Comparison of ENCODE assay signal across 8 cellular contexts in the genomic region with DNA sequence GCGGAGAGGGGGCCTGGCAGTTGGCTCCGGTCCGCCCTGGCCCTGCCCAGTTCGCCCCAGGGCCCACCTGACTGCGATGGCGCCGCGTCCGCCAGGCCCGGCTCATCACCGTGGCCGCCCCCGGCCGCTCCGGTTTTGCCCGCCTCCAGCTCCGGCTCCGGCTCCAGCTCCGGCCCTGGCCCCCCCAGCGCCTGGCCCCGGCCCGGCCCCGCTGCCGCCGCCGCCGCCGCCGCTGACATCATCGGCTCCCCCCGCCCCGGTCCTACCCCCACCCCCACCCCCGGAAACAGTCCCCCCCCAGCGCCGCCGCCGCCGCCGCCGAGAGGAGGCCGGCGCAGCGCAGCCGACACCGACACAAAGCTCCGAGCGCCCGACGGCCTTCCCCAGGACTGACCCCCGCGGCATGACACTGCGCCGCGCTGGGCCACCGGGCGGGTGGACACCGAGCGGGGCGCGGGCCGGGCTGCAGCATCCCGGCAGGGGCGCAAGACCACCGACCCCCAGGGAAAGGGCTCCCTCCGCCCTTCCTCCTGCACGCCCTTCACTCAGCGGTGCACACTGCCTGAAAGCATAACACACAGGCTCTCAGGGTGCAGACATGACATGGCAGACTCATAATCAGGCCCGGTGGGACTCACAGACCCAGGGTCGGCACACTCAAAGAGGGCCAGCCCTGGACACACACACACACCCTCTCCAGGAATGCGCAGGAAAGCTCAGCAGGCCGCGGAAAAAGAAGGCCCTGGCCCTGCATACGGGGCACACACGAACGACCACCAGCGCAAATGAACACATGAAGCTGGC. TPM values are rescaled to one million over a fixed set of nuclear protein-coding genes. Genes with fewer than 3 reads are reported as not detected.
DNase-seq lines count a peak whose midpoint lies in the region; ATAC-seq and TF ChIP-seq lines count a peak whose summit lies in the region.

TSS of gene ZBTB4 (minus strand) at position 243 of the 804 bp plus-strand sequence. CDS start 12,830 bp downstream, outside the sequence.

- peaks cover 47% of the 10 kb centered on the region for H3K4me1 Mint-ChIP-seq in Calu3 (ENCODE audit: low read depth, unreplicated experiment)

- peak within 1 kb of the TSS; percentile 74 for H3K4me3 Mint-ChIP-seq in Calu3 (ENCODE audit: low read depth, unreplicated experiment)

- H3K36me3 ChIP-seq in left lung, result no peaks in the 10 kb centered on the region

- H3K4me3 ChIP-seq in dorsolateral prefrontal cortex (peak within 1 kb of the TSS; percentile 70 to 99 (median 92)), left lung (peak within 1 kb of the TSS; percentile 78 to 86)

- CTCF ChIA-PET in Calu3 (lab: Charles Lee), result interaction anchor here (1.1 to 1.4 kb wide), 3 partner anchors 44 to 124 kb away, joined by 3 to 5 read pairs (median 3); no protein-coding TSS in a partner anchor

- H3K27ac Mint-ChIP-seq in Calu3 (ENCODE audit: unreplicated experiment), result peak within 1 kb of the TSS; percentile 76

- no peaks in the 10 kb centered on the region for H3K27me3 Mint-ChIP-seq in Calu3 (ENCODE audit: unreplicated experiment)

- peak; percentile 43 for DNase-seq in Calu3
- peak; percentile 55 for DNase-seq in KBM-7
- peak; percentile 69 for DNase-seq in activated CD4-positive, alpha-beta T cell treated with anti-CD3 and anti-CD28 coated beads, Interleukin-2, amount 50 U/mL, for 1 hour
- peak in 6 of 10 donors; percentile 39 to 74 (median 62) for DNase-seq in dorsolateral prefrontal cortex
- DNase-seq in left lung, result peak; percentile 45 to 89
- peak; percentile 44 for DNase-seq in stimulated activated CD4-positive, alpha-beta T cell treated with anti-CD3 and anti-CD28 coated beads, Interleukin-2, amount 100 ng/mL, for 4 hours (ENCODE audit: low read depth)
- DNase-seq in NK-92 treated with Interleukin-12 subunit alpha and Interleukin-12 subunit beta, amount 100 ng/mL, for 24 hours (lab: John Stamatoyannopoulos, UW), result no peak
- DNase-seq in NK-92 (lab: John Stamatoyannopoulos, UW; ENCODE audit: unreplicated experiment), result no peak

- in situ Hi-C loops in KBM-7 (cut with MboI; ENCODE audit: low pct_unique_long_range_greater_than_20kb, low sequenced_read_pairs), result no loop called here

- BruUV-seq in Calu3 (replicated peaks; lab: Mats Ljungman, UMichigan), result no TSS peak

- intact Hi-C loops in Calu3 (cut with micrococcal nuclease; ENCODE audit: unreplicated experiment) (loop anchor here (5.0 kb wide), 1 partner anchor 42 kb away; the partner anchor contains the start of genes FGF11 and TMEM102), dorsolateral prefrontal cortex (cut with DNase I) (loop anchor here (1.0 to 10.0 kb wide), 5 partner anchors 42 to 132 kb away; partner anchors contain the start of genes FGF11 (in 1 of the 2), KCTD11 (in 1 of the 2), TMEM102 (in 1 of the 2) and TMEM95 (in 1 of the 2)), left lung (cut with DNase I) (no loop called here)

- peaks cover 3% of the 10 kb centered on the region for H3K9me3 Mint-ChIP-seq in Calu3 (ENCODE audit: low read depth, unreplicated experiment)

- no peaks in the 10 kb centered on the region for H3K9me3 ChIP-seq in left lung

- no peak for TF ChIP-seq CTCF in Calu3 (IDR thresholded peaks at IDR 0.05; ENCODE audit: unreplicated experiment)
- TF ChIP-seq CTCF in dorsolateral prefrontal cortex (IDR thresholded peaks at IDR 0.05 in 54 of 56, conservative IDR thresholded peaks at IDR 0.05 in 2 of 56; ENCODE audit: low read depth in 1 of 56, partially characterized antibody in 56 of 56), result peak in 2 of 56 donors; percentile 9 to 20
- no peak for TF ChIP-seq CTCF in left lung (IDR thresholded peaks at IDR 0.05)

- peak; percentile 1 for ATAC-seq in left lung

- H3K36me3 Mint-ChIP-seq in Calu3 (ENCODE audit: insufficient read depth, unreplicated experiment), result peaks cover 56% of the 10 kb centered on the region

- no peaks in the 10 kb centered on the region for H3K27me3 ChIP-seq in dorsolateral prefrontal cortex
- no peaks in the 10 kb centered on the region for H3K27me3 ChIP-seq in left lung

- peaks cover 35 to 59% of the 10 kb centered on the region in 2 donors for H3K4me1 ChIP-seq in left lung

- peak within 1 kb of the TSS; percentile 97 to 100 (median 100) for H3K27ac ChIP-seq in dorsolateral prefrontal cortex
- peak within 1 kb of the TSS; percentile 93 to 100 for H3K27ac ChIP-seq in left lung

RNA-seq across cellular contexts. Expression of gene ZBTB4, which starts in this region (rescaled TPM):
- total RNA-seq in Calu3 (2022), result 27.2 and 28.1 TPM in 2 replicates
- 100 to 1,000 TPM in 108 of 120 experiments, 10 to 100 TPM in 12; 90.1 to 145 (median 113) TPM for total RNA-seq in dorsolateral prefrontal cortex
- total RNA-seq in left lung, result 10 to 100 TPM; 46.2 to 63.2 TPM

Comparison
In these comparisons a context has a peak if more than half of its experiments do, and no peak if none do; other contexts are left out.
1. DNase-seq: peak in Calu3 (single experiment), KBM-7 (single experiment), activated CD4-positive, alpha-beta T cell treated with anti-CD3 and anti-CD28 coated beads, Interleukin-2, amount 50 U/mL, for 1 hour (single experiment), dorsolateral prefrontal cortex (6 of 10), left lung (2 of 2) and stimulated activated CD4-positive, alpha-beta T cell treated with anti-CD3 and anti-CD28 coated beads, Interleukin-2, amount 100 ng/mL, for 4 hours (single experiment); none in NK-92 treated with Interleukin-12 subunit alpha and Interleukin-12 subunit beta, amount 100 ng/mL, for 24 hours (single experiment) and NK-92 (single experiment).
2. intact Hi-C loops: an anchor here in Calu3 (5.0 kb wide) and dorsolateral prefrontal cortex (1.0 to 10.0 kb wide); none called in left lung.